In the genomic region with DNA sequence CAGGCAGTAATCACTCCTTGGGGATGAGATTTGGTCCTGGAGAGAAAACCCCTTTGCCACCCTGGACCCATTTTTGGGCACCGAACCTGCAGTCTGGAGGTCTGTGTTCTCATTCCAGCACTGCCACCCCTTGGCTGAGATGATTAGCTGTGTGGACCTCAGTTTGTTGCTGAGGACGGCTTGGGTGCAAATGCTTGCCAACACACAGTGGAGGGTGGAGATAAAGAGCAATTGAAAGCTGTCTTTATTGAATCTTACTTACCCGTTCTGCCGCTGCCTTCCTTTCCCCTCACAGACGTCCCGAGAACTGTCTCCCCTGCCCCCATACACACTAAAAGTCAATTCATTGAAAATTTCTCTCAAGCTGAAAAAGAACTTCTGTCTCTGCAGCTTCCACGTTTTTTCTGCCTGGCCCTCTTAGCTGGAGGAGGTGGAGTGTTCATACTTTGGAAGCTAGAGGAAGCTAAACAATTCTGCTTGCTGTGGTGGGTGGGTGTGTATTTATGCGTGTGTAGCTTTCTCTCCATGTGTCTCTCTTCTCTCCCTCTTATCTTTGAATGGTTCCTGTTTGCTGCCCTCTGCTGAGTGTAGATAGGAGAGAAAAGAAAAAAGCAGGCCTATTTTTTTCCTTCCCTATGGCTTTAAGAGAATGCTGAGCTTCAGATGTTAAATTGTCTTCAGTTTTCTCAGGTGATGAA, we compare ENCODE assay signal across 1 cellular context.
TF ChIP-seq lines count a peak whose summit lies in the region.

No MANE protein-coding gene starts in this region.

TF ChIP-seq in H1, 55 proteins besides CTCF, POLR2A, EP300 and RAD21:
- TF ChIP-seq MAFK (IDR thresholded peaks at IDR 0.05; ENCODE audit: low read depth, low read length) (no peak), HDAC2 (IDR thresholded peaks at IDR 0.05; ENCODE audit: borderline replicate concordance in 1 of 2, low read depth in 2 of 2, low read length in 2 of 2) (no peak), SRF (IDR thresholded peaks at IDR 0.05; ENCODE audit: low read depth, low read length) (no peak), HDAC6 (IDR thresholded peaks at IDR 0.05; ENCODE audit: low read depth, low read length) (no peak), SP4 (IDR thresholded peaks at IDR 0.05; ENCODE audit: low read length) (no peak), FOSL1 (IDR thresholded peaks at IDR 0.05; ENCODE audit: insufficient read depth, low read depth, low read length) (no peak), CHD1 (IDR thresholded peaks at IDR 0.05; ENCODE audit: low read depth, low read length) (no peak), CBX8 (IDR thresholded peaks at IDR 0.05; ENCODE audit: borderline replicate concordance, low read depth, low read length) (no peak)
